8 cellular contexts compared by ENCODE assay signal in the genomic region with DNA sequence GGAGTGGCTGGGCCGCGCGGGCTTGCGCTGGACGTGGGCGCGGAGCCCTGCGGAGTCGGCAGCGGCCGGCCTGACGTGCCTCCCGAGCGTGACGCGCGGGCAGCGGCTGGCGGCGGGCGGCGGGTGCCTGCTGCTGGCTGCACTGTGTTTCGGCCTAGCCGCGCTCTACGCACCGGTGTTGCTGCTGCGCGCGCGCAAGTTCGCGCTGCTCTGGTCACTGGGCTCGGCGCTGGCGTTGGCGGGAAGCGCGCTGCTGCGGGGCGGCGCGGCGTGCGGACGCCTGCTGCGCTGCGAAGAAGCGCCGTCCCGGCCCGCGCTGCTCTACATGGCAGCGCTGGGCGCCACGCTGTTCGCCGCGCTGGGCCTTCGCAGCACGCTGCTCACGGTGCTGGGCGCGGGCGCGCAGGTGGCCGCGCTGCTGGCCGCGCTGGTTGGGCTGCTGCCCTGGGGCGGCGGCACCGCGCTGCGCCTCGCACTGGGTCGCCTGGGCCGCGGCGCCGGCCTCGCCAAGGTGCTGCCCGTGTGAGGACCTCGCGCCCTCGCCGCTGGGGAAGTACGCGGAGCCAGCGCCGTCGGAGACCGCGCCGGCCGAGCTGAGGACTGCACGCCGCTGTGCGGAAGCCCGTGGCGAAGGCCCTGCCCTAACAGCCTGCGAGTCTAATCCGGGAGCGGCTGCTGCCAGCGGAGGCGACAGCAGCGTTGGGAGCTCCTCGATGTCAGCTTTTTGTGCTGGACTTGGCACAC. TPM values are rescaled to one million over a fixed set of nuclear protein-coding genes. Genes with fewer than 3 reads are reported as not detected.
DNase-seq lines count a peak whose midpoint lies in the region; ATAC-seq and TF ChIP-seq lines count a peak whose summit lies in the region.

No MANE protein-coding gene starts in this region.

- DNase-seq in D341Med (ENCODE audit: low spot score) (peak; percentile 88), HT-29 (ENCODE audit: low spot score) (peak; percentile 82), activated T-cell treated with anti-CD3 and anti-CD28 coated beads for 48 hours (ENCODE audit: low read depth) (peak; percentile 76)
- DNase-seq in stimulated activated CD8-positive, alpha-beta memory T cell treated with anti-CD3 and anti-CD28 coated beads, Interleukin-7, amount 100 ng/mL, for 4 hours (ENCODE audit: low read depth in 2 of 2), result peak; percentile 53 to 78

- 0 out of 2 replicates have a peak, but pooled peaks cover 3% of the 10 kb centered on the region for H4K20me1 ChIP-seq in OCI-LY3 (ENCODE audit: insufficient read depth, low read length)

- H3K9ac ChIP-seq in OCI-LY3 (ENCODE audit: low read length), result peak overlapping the region; percentile 95

- peak overlapping the region; percentile 69 for H2AFZ ChIP-seq in OCI-LY3 (ENCODE audit: low read depth, low read length)

- no peaks in the 10 kb centered on the region for H3K9me3 ChIP-seq in OCI-LY3 (ENCODE audit: insufficient read depth, low read length)
- no peaks in the 10 kb centered on the region for H3K9me3 ChIP-seq in esophagus (ENCODE audit: control insufficient read depth in 2 of 2, insufficient read depth in 1 of 2, low read depth in 1 of 2, low read length in 1 of 2)
- no peaks in the 10 kb centered on the region for H3K9me3 ChIP-seq in muscle layer of duodenum (ENCODE audit: control insufficient read depth in 1 of 2, low read length in 2 of 2)

- no peaks in the 10 kb centered on the region for H3K27me3 ChIP-seq in OCI-LY3 (ENCODE audit: low read depth, low read length)
- no peaks in the 10 kb centered on the region for H3K27me3 ChIP-seq in esophagus (ENCODE audit: control insufficient read depth in 1 of 2, insufficient read depth in 2 of 2, low read length in 2 of 2)
- no peaks in the 10 kb centered on the region for H3K27me3 ChIP-seq in muscle layer of duodenum (ENCODE audit: low read depth, low read length)

- peak overlapping the region; percentile 99 for H3K4me2 ChIP-seq in OCI-LY3 (ENCODE audit: low read length)

- TF ChIP-seq CTCF in OCI-LY3 (IDR thresholded peaks at IDR 0.05; ENCODE audit: low read depth, low read length), result no peak

- peaks cover 13% of the 10 kb centered on the region for H3K4me1 ChIP-seq in OCI-LY3 (ENCODE audit: low read length)
- H3K4me1 ChIP-seq in esophagus (ENCODE audit: control insufficient read depth in 2 of 2, insufficient read depth in 2 of 2, low read length in 1 of 2), result peaks cover 4 to 8% of the 10 kb centered on the region in 2 donors
- H3K4me1 ChIP-seq in muscle layer of duodenum (ENCODE audit: control insufficient read depth in 1 of 2, insufficient read depth in 2 of 2, low read length in 2 of 2), result peaks cover 14 to 22% of the 10 kb centered on the region in 2 donors

- peaks cover 20% of the 10 kb centered on the region for H3K79me2 ChIP-seq in OCI-LY3 (ENCODE audit: low read length)

- peak overlapping the region; percentile 87 for H3K27ac ChIP-seq in OCI-LY3 (ENCODE audit: low read length)
- H3K27ac ChIP-seq in esophagus (ENCODE audit: low read depth in 2 of 2, low read length in 1 of 2), result peak overlapping the region; percentile 98 to 100
- peak overlapping the region; percentile 86 for H3K27ac ChIP-seq in muscle layer of duodenum (ENCODE audit: low read length)

- H3K4me3 ChIP-seq in OCI-LY3 (ENCODE audit: low read length), result peak overlapping the region; percentile 95
- H3K4me3 ChIP-seq in esophagus (ENCODE audit: low read depth in 1 of 2, low read length in 2 of 2), result peak overlapping the region; percentile 81 to 93
- peak overlapping the region; percentile 69 to 72 for H3K4me3 ChIP-seq in muscle layer of duodenum (ENCODE audit: low read depth in 1 of 2, low read length in 2 of 2)

- H3K36me3 ChIP-seq in OCI-LY3 (replicated peaks; ENCODE audit: low read depth, low read length) (peaks cover 41% of the 10 kb centered on the region), esophagus (ENCODE audit: control insufficient read depth in 2 of 2, insufficient read depth in 2 of 2, low read length in 1 of 2) (peaks cover 2 to 3% of the 10 kb centered on the region in 2 donors), muscle layer of duodenum (ENCODE audit: control insufficient read depth in 1 of 2, insufficient read depth in 2 of 2, low read length in 2 of 2) (peaks cover 9 to 16% of the 10 kb centered on the region in 2 donors)

- 0 to 1% methylated on average over 94 to 108 of the region's 108 CpGs for WGBS in esophagus, 2 donors

- peak; percentile 38 for ATAC-seq in GM21367 (IDR thresholded peaks at IDR 0.05; ENCODE audit: unreplicated experiment)

RNA-seq across cellular contexts. Expression of a gene that starts 0.5 kb away (rescaled TPM):
- total RNA-seq in HT-29 (2014; rRNA removed; shearing (Covaris generic)), result 11.1 and 13.3 TPM in 2 replicates
- polyA plus RNA-seq in esophagus, result 1 to 10 TPM; 3.8 to 4.2 TPM

RNA-seq across cellular contexts. Expression of a gene that starts 26.5 kb away (rescaled TPM):
- 30.6 and 32.0 TPM in 2 replicates for total RNA-seq in HT-29 (2014; rRNA removed; shearing (Covaris generic))
- 10 to 100 TPM; 32.4 to 58.4 TPM for polyA plus RNA-seq in esophagus

RNA-seq across cellular contexts. Expression of a gene that starts 55.9 kb away (rescaled TPM):
- total RNA-seq in HT-29 (2014; rRNA removed; shearing (Covaris generic)), result 0.21 and 0.64 TPM in 2 replicates
- 1 to 10 TPM in 1 of 2 donors, under 1 TPM in 1; 0.26 to 1.6 TPM for polyA plus RNA-seq in esophagus

Comparison
In these comparisons a context has a peak if more than half of its experiments do, and no peak if none do; other contexts are left out.
1. Peak in every context shown above with its lines: DNase-seq, ATAC-seq, H3K4me3 ChIP-seq and H3K27ac ChIP-seq.